In the genomic region with DNA sequence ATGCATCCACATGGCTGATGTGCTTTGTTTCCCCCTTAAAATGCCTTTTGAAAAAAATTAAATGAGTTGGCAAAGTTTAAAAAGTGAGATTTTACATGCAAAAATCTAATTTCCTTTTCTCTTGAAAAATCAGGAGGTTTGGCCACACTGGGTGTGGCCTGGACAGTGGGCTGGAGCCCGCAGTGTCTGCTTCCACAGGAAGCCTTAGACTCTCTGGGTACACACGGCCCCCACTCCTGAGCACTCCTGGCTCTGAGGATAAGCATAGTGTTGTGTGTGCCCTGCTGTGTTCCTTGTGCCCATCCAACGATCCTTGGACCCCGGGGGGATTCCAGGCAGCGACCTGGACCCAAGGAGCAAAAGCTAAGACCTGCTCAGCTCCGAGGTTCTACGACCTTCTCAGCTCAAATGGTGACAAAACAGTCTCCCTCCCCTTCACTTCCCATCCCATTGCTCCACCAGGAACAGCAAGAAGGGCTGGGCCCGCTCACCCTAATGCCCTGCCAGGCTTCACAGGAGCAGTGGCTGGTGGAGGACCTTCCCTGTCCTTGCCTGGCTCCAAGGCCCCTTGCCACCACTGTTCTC, we compare ENCODE assay signal across 26 cellular contexts.
"Had no signal": no experiment of that assay in that cellular context is flagged by ENCODE, and none has a peak within 500 bp of the region (broad histone marks: within the 10 kb centered on the region; RNA-seq: fewer than 3 reads in every experiment).

No MANE protein-coding gene starts in this region.

- H3K36me3 Mint-ChIP-seq: activated naive CD4-positive, alpha-beta T cell treated with anti-CD3 and anti-CD28 coated beads, Interleukin-2, amount 50 U/mL, for 72 hours; T-cell had no signal

- H3K4me1 Mint-ChIP-seq: activated CD4-positive, alpha-beta T cell treated with anti-CD3 and anti-CD28 coated beads for 36 hours; central memory CD8-positive, alpha-beta T cell; T-cell had no signal

- H3K4me3 Mint-ChIP-seq: activated CD4-positive, alpha-beta T cell treated with anti-CD3 and anti-CD28 coated beads for 36 hours; central memory CD8-positive, alpha-beta T cell; naive thymus-derived CD4-positive, alpha-beta T cell; T-cell; T-helper 2 cell treated with Interferon-gamma antibody and Interleukin-4, amounts not matched to agents 5 μg/mL and 100 μg/mL, for 36 hours had no signal

- H3K27ac Mint-ChIP-seq: activated CD4-positive, alpha-beta T cell treated with anti-CD3 and anti-CD28 coated beads for 36 hours; activated naive CD4-positive, alpha-beta T cell treated with anti-CD3 and anti-CD28 coated beads, Interleukin-2, amount 50 U/mL, for 72 hours; activated T-helper 2 cell treated with anti-CD3 and anti-CD28 coated beads, Interferon-gamma antibody, Interleukin-2, Interleukin-4, amounts not matched to agents 10 μg/mL and 5 μg/mL and 100 μg/mL, durations not matched to agents 14 hours and 24 hours and 36 hours; T-cell; T-helper 2 cell treated with Interferon-gamma antibody and Interleukin-4, amounts not matched to agents 5 μg/mL and 100 μg/mL, for 36 hours had no signal

- H3K9me3 ChIP-seq: gastrocnemius medialis, neutrophil, ovary, prostate gland, suprapubic skin had no signal

- FAIRE-seq: colon, kidney had no signal

- H3K9me3 Mint-ChIP-seq: activated naive CD4-positive, alpha-beta T cell treated with anti-CD3 and anti-CD28 coated beads, Interleukin-2, amount 50 U/mL, for 72 hours; activated T-helper 2 cell treated with anti-CD3 and anti-CD28 coated beads, Interferon-gamma antibody, Interleukin-2, Interleukin-4, amounts not matched to agents 10 μg/mL and 5 μg/mL and 100 μg/mL, durations not matched to agents 14 hours and 24 hours and 36 hours; T-helper 2 cell treated with Interferon-gamma antibody and Interleukin-4, amounts not matched to agents 5 μg/mL and 100 μg/mL, for 36 hours had no signal

- DNase-seq: activated CD4-positive, alpha-beta T cell treated with anti-CD3 and anti-CD28 coated beads for 36 hours; activated CD4-positive, alpha-beta T cell treated with anti-CD3 and anti-CD28 coated beads, Interleukin-2, amount 50 U/mL, for 4 hours; activated CD4-positive, CD25-positive, alpha-beta regulatory T cell; activated T-cell treated with anti-CD3 and anti-CD28 coated beads, Interleukin-2, amount 50 U/mL, for 48 hours; effector memory CD4-positive, alpha-beta T cell; erythroblast; gastrocnemius medialis; glutamatergic neuron; kidney; left colon; midbrain; naive thymus-derived CD4-positive, alpha-beta T cell; ovary; retina; stimulated activated CD4-positive, alpha-beta T cell treated with anti-CD3 and anti-CD28 coated beads, Interleukin-1b, Interleukin-23, amount 100 ng/mL, for 48 hours; stimulated activated naive CD4-positive, alpha-beta T cell; T-cell had no signal

- ATAC-seq: activated CD4-positive, alpha-beta T cell treated with anti-CD3 and anti-CD28 coated beads for 36 hours; activated naive CD4-positive, alpha-beta T cell treated with anti-CD3 and anti-CD28 coated beads, Interleukin-2, amount 50 U/mL, for 72 hours; gastrocnemius medialis; left colon; naive thymus-derived CD4-positive, alpha-beta T cell; sciatic nerve; T-cell had no signal
